1 cellular context compared by ENCODE assay signal in genomic region chr7:76296743-76297740, GRCh38.
A peak's percentile ranks its signal among the peaks of the same experiment; 100 is the strongest.
TF ChIP-seq lines count a peak whose summit lies in the region.

No MANE protein-coding gene starts in this region.

TF ChIP-seq in HepG2, 621 proteins besides CTCF, POLR2A, EP300 and RAD21:
- TF ChIP-seq ZNF292 (CRISPR knock-in tag; IDR thresholded peaks at IDR 0.05; ENCODE audit: borderline replicate concordance, low read depth) (peak; percentile 11; the same call in 1 of the 2 replicates), CEBPB (IDR thresholded peaks at IDR 0.05; ENCODE audit: borderline replicate concordance, low read depth, low read length) (peak; percentile 94), MEIS1 (CRISPR knock-in tag; IDR thresholded peaks at IDR 0.05; ENCODE audit: borderline replicate concordance) (no peak), SALL1 (CRISPR knock-in tag; IDR thresholded peaks at IDR 0.05) (peak; percentile 17; the same call in 1 of the 2 replicates), ARID5B (CRISPR knock-in tag; IDR thresholded peaks at IDR 0.05) (0 out of 2 replicates have a peak, but pooled peaks have one; percentile 11), FOXA1 (IDR thresholded peaks at IDR 0.05) (no peak), FOXA1 (CRISPR knock-in tag; IDR thresholded peaks at IDR 0.05) (peak; percentile 10; the same call in 1 of the 2 replicates), SP4 (CRISPR knock-in tag; IDR thresholded peaks at IDR 0.05) (no peak), HOXA3 (CRISPR knock-in tag; IDR thresholded peaks at IDR 0.05) (no peak), GATAD2A (CRISPR knock-in tag; IDR thresholded peaks at IDR 0.05) (peak; percentile 13; the same call in 1 of the 2 replicates), ZNF407 (CRISPR knock-in tag; IDR thresholded peaks at IDR 0.05; ENCODE audit: not compliant biosample characterization) (no peak), ZNF687 (CRISPR knock-in tag; IDR thresholded peaks at IDR 0.05) (peak; percentile 24; the same call in 1 of the 2 replicates), CEBPG (CRISPR knock-in tag; IDR thresholded peaks at IDR 0.05) (peak; percentile 89), ZNF460 (CRISPR knock-in tag; IDR thresholded peaks at IDR 0.05; ENCODE audit: borderline replicate concordance) (peak; percentile 57)
TF ChIP-seq in HepG2: peak in this region for 9.
